In the genomic region with DNA sequence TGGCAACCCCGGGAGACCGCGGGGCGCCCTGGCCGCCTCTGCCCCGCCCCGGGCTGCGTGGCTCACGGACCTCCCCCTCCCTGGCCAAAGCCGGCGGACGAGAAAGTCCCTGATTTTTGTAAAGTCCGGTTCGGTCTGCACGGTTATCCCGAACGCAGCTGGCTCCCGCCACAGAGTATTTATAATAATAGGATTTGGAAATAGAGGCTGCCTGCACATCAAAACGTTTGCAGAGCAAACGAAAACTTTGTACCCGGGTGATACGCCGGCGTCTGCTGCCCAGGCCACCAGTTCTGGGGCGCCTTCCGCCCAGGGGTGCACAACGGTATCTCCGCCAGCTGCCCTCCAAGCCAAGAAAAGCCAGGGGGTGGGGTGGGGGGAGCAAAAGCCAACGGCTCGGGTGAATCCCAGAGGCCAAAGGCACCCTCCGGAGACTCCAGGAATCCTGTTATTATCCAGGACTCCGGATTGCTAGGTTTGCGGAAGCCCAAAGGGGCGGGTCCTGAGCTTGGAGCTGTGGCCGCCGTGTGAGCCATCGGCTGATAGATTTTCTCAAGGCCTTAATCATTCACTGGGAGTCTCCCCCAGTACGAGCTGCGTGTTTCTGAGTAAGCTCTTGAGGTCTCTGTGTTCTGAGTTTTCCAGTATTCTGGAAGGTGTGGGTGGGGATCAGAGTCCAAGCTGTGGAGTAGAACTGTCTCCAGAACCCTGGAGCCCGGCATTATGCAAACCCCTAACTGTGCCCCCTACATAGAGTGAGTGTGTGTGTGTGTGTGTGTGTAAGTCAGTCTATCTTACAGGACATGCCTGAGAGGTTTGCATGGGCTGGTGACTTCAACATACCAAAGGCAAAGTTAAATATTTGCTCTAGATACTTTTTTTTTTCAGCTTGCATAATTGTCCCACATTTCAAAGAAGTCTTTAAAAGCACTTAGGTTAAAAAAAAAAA, we compare ENCODE assay signal across 9 cellular contexts. TPM values are rescaled to one million over a fixed set of nuclear protein-coding genes. Genes with fewer than 3 reads are reported as not detected.
DNase-seq lines count a peak whose midpoint lies in the region; ATAC-seq and TF ChIP-seq lines count a peak whose summit lies in the region.
"Had no signal": no experiment of that assay in that cellular context is flagged by ENCODE, and none has a peak within 500 bp of the region (broad histone marks: within the 10 kb centered on the region; RNA-seq: fewer than 3 reads in every experiment).

No MANE protein-coding gene starts in this region.

- H3K9me3 ChIP-seq in AG04450 (ENCODE audit: control insufficient read depth, insufficient read depth, low read length): peaks cover 7% of the 10 kb centered on the region
- no peaks in the 10 kb centered on the region for H3K9me3 ChIP-seq in HUES48 (ENCODE audit: control insufficient read depth, insufficient read depth, low read length)
- no peaks in the 10 kb centered on the region for H3K9me3 ChIP-seq in ectodermal cell (ENCODE audit: control insufficient read depth, low read length)
- H3K9me3 ChIP-seq in mucosa of stomach (ENCODE audit: control insufficient read depth, low read length): no peaks in the 10 kb centered on the region
- H3K9me3 ChIP-seq in T-helper 17 cell (ENCODE audit: control insufficient read depth, low read length, poor library complexity, severe bottlenecking): no peaks in the 10 kb centered on the region

- H3K27ac Mint-ChIP-seq in T-helper 17 cell: no peak overlapping the region

- TF ChIP-seq CTCF in AG04450 (IDR thresholded peaks at IDR 0.05; ENCODE audit: low read depth, low read length): no peak

- H3K36me3 ChIP-seq in HUES48 (ENCODE audit: control insufficient read depth, insufficient read depth, low read length) (0 out of 2 replicates have a peak, but pooled peaks cover 2% of the 10 kb centered on the region), ectodermal cell (ENCODE audit: control insufficient read depth, insufficient read depth, low read length) (no peaks in the 10 kb centered on the region), mucosa of stomach (ENCODE audit: control insufficient read depth, insufficient read depth, low read length) (no peaks in the 10 kb centered on the region)

- ATAC-seq in T-helper 17 cell: no peak
- ATAC-seq in GM18502 (IDR thresholded peaks at IDR 0.05; ENCODE audit: poor library complexity, unreplicated experiment): no peak

- POLR2A ChIA-PET in AG04450 (lab: Yijun Ruan, JAX): interaction anchor here (1.4 kb wide), 1 partner anchor 46 kb away, joined by 7 read pairs; no protein-coding TSS in a partner anchor

- H3K27me3 ChIP-seq in AG04450 (ENCODE audit: control insufficient read depth, insufficient read depth, low read length) (peaks cover 35% of the 10 kb centered on the region), HUES48 (ENCODE audit: control insufficient read depth, insufficient read depth, low read length) (peaks cover 7% of the 10 kb centered on the region), ectodermal cell (ENCODE audit: control insufficient read depth, insufficient read depth, low read length, poor library complexity, severe bottlenecking) (peaks cover 70% of the 10 kb centered on the region), mucosa of stomach (ENCODE audit: control insufficient read depth, insufficient read depth, low read length) (peaks cover 7% of the 10 kb centered on the region)

- H3K36me3 Mint-ChIP-seq in T-helper 17 cell (ENCODE audit: low read depth): peaks cover 2% of the 10 kb centered on the region

- H3K4me3 ChIP-seq in AG04450 (ENCODE audit: low read depth, low read length) (peak overlapping the region; percentile 52), HUES48 (ENCODE audit: low read depth, low read length) (peak overlapping the region; percentile 95), ectodermal cell (ENCODE audit: insufficient read depth, low read depth, low read length) (peak overlapping the region; percentile 61), mucosa of stomach (ENCODE audit: low read length) (peak overlapping the region; percentile 57)

- DNase-seq in AG04450 (ENCODE audit: low read depth, low spot score): no peak
- no peak for DNase-seq in DMS153 treated with DMSO at 0.1 percent for 48 hours (lab: John Stamatoyannopoulos, UW; ENCODE audit: unreplicated experiment)
- DNase-seq in NCI-H2029 (lab: John Stamatoyannopoulos, UW): no peak
- no peak for DNase-seq in T-helper 17 cell
- DNase-seq: SHP77 had no signal

- peaks cover 70% of the 10 kb centered on the region for H3K27me3 Mint-ChIP-seq in T-helper 17 cell

- 3% methylated on average over 40 of the region's 40 CpGs for WGBS in ectodermal cell, 2 experiments

- CTCF ChIA-PET in AG04450 (lab: Charles Lee): no interaction called here

- H3K4me1 ChIP-seq in HUES48 (ENCODE audit: control insufficient read depth, insufficient read depth, low read length) (peaks cover 45% of the 10 kb centered on the region), ectodermal cell (ENCODE audit: control insufficient read depth, insufficient read depth, low read length) (peaks cover 11% of the 10 kb centered on the region), mucosa of stomach (ENCODE audit: control insufficient read depth, insufficient read depth, low read length) (peaks cover 36% of the 10 kb centered on the region)

- H3K9ac ChIP-seq in HUES48 (ENCODE audit: low read depth, low read length) (0 out of 2 replicates have a peak overlapping the region, but pooled peaks have one; percentile 8), mucosa of stomach (ENCODE audit: low read length) (peak overlapping the region; percentile 47)

- H3K27ac ChIP-seq in AG04450 (ENCODE audit: low read depth, low read length) (no peak overlapping the region), HUES48 (ENCODE audit: low read depth, low read length) (peak overlapping the region; percentile 42), ectodermal cell (ENCODE audit: insufficient read depth, low read depth, low read length, poor library complexity, severe bottlenecking) (no peak overlapping the region)

- H3K4me1 Mint-ChIP-seq in T-helper 17 cell: no peaks in the 10 kb centered on the region

- H3K4me3 Mint-ChIP-seq in T-helper 17 cell: no peak overlapping the region

RNA-seq across cellular contexts. Expression of gene SHANK2, which starts 0.7 kb away (rescaled TPM):
- polyA plus RNA-seq in AG04450 (2011; rRNA removed): 0.72 and 0.77 TPM in 2 replicates
- polyA minus RNA-seq in AG04450 (2011; rRNA and poly(A)+ RNA removed): 1.3 and 2.4 TPM in 2 replicates
- polyA plus RNA-seq in ectodermal cell (2013, experiment 1 of 4): 6.8 TPM
- 5.9 TPM for polyA plus RNA-seq in ectodermal cell (2013, experiment 2 of 4)
- polyA plus RNA-seq in ectodermal cell (2013, experiment 3 of 4): 5.6 TPM
- 6.2 TPM for polyA plus RNA-seq in ectodermal cell (2013, experiment 4 of 4)
- total RNA-seq in T-helper 17 cell: under 1 TPM in 1 of 2 donors, not detected in 1; 0.37 TPM
